ENCODE assay signal across 12 cellular contexts in the genomic region with DNA sequence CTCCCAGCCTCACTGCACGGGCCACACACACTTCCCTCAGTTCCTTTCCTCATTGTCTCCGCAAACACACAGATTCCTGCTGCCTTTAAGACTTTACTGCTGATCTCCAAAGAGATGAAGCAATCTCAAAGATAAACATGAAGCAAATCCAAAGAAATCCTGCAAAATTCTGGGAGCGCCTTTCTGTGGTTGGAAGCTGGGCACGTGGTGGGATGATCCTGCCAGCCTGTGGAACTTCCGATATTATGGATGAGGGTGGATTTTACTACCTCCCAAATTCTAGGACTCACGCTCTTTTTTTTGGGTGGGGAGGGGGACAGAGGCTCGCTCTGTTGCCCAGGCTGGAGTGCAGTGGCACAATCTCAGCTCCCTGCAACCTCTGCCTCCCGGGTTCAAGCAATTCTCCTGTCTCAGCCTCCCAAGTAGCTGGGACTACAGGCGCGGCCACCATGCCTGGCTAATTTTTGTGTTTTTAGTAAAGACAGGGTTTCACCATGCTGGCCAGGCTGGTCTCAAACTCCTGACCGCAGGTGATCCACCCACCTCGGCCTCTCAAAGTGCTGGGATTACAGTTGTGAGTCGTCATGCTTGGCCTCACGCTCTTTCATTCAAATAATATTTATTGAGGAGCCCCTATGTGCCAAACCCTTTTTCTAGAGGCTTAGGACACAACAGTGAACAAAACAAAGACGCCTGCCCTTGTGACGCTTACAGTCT. TPM values are rescaled to one million over a fixed set of nuclear protein-coding genes. Genes with fewer than 3 reads are reported as not detected.
DNase-seq lines count a peak whose midpoint lies in the region; ATAC-seq and TF ChIP-seq lines count a peak whose summit lies in the region.
"Not testable (repeated sequence)": the region's sequence is repeated elsewhere in the genome, so short reads cannot be mapped to it uniquely, and the experiment has no call there.
"Had no signal": no experiment of that assay in that cellular context is flagged by ENCODE, and none has a peak within 500 bp of the region (broad histone marks: within the 10 kb centered on the region; RNA-seq: fewer than 3 reads in every experiment).

No MANE protein-coding gene starts in this region.

- H3K4me2 ChIP-seq in mesendoderm (ENCODE audit: low read length) = not testable (repeated sequence)

- peak; percentile 56 for ATAC-seq in sciatic nerve

- POLR2A ChIA-PET in CD8-positive, alpha-beta memory T cell (lab: Charles Lee) = interaction anchor here (0.6 to 1.3 kb wide), 3 partner anchors 13 to 27 kb away, joined by 3 to 4 read pairs (median 3); no protein-coding TSS in a partner anchor

- H3K9ac ChIP-seq in mesendoderm (ENCODE audit: low read length) = not testable (repeated sequence)

- not testable (repeated sequence) for H3K27me3 Mint-ChIP-seq in CD8-positive, alpha-beta memory T cell; activated T-cell treated with anti-CD3 and anti-CD28 coated beads, Interleukin-2, amount 50 U/mL, for 24 hours

- TF ChIP-seq CTCF in coronary artery (IDR thresholded peaks at IDR 0.05); fibroblast of the aortic adventitia (IDR thresholded peaks at IDR 0.05; ENCODE audit: insufficient read depth, low read length); tibial artery (IDR thresholded peaks at IDR 0.05): not testable (repeated sequence)

- not testable (repeated sequence) for H3K36me3 ChIP-seq in CD8-positive, alpha-beta memory T cell (ENCODE audit: insufficient read depth, low read length); mesendoderm (ENCODE audit: control insufficient read depth, insufficient read depth, low read length); tibial artery

- H4K5ac ChIP-seq in mesendoderm (ENCODE audit: low read length) = not testable (repeated sequence)

- WGBS in mesendoderm (ENCODE audit: extremely low coverage, insufficient coverage, low lambda C conversion rate) = no CpG with 5 or more reads among the region's 16 CpGs

- H3K56ac ChIP-seq in mesendoderm (ENCODE audit: low read length) = peak overlapping the region; percentile 15

- H3K9me3 Mint-ChIP-seq in CD8-positive, alpha-beta memory T cell; activated T-cell treated with anti-CD3 and anti-CD28 coated beads, Interleukin-2, amount 50 U/mL, for 24 hours: not testable (repeated sequence)

- H2AK5ac ChIP-seq in mesendoderm (ENCODE audit: low read length) = not testable (repeated sequence)

- not testable (repeated sequence) for DNase-seq in CD8-positive, alpha-beta memory T cell; mesendoderm
- peak; percentile 16 for DNase-seq in activated T-cell treated with anti-CD3 and anti-CD28 coated beads, Interleukin-2, amount 50 U/mL, for 24 hours
- peak; percentile 40 for DNase-seq in coronary artery (ENCODE audit: low spot score)
- peak; percentile 78 for DNase-seq in fibroblast of the aortic adventitia (ENCODE audit: low read depth)
- DNase-seq in sciatic nerve (ENCODE audit: low spot score) = peak; percentile 57
- DNase-seq in tibial artery = peak; percentile 22 to 53

- intact Hi-C loops in sciatic nerve (cut with DNase I); tibial artery (cut with DNase I; ENCODE audit: low total_unique reads): not testable (repeated sequence)

- peaks cover 0 to 59% (median 19%) of the 10 kb centered on the region in 3 donors for H3K36me3 Mint-ChIP-seq in CD8-positive, alpha-beta memory T cell
- not testable (repeated sequence) for H3K36me3 Mint-ChIP-seq in activated T-cell treated with anti-CD3 and anti-CD28 coated beads, Interleukin-2, amount 50 U/mL, for 24 hours (ENCODE audit: low read depth)

- not testable (repeated sequence) for H2BK15ac ChIP-seq in mesendoderm (replicated peaks; ENCODE audit: low read depth)

- H2BK120ac ChIP-seq in mesendoderm (ENCODE audit: low read depth, low read length) = not testable (repeated sequence)

- H3K4me3 ChIP-seq in CD8-positive, alpha-beta memory T cell (ENCODE audit: low read length); coronary artery; fibroblast of the aortic adventitia (ENCODE audit: low read depth, low read length); mesendoderm (ENCODE audit: low read length); tibial artery: not testable (repeated sequence)

- H3K79me1 ChIP-seq in mesendoderm (ENCODE audit: low read length) = not testable (repeated sequence)

- H3K4me3 Mint-ChIP-seq in CD8-positive, alpha-beta memory T cell = peak overlapping the region in 6 of 7 donors; percentile 39 to 95 (median 67)
- H3K4me3 Mint-ChIP-seq in activated T-cell treated with anti-CD3 and anti-CD28 coated beads, Interleukin-2, amount 50 U/mL, for 24 hours = not testable (repeated sequence)

- peak overlapping the region; percentile 52 to 98 (median 90) for H3K27ac Mint-ChIP-seq in CD8-positive, alpha-beta memory T cell
- H3K27ac Mint-ChIP-seq in activated T-cell treated with anti-CD3 and anti-CD28 coated beads, Interleukin-2, amount 50 U/mL, for 24 hours = peak overlapping the region; percentile 27

- peaks cover 50% of the 10 kb centered on the region for H3K4me1 ChIP-seq in CD8-positive, alpha-beta memory T cell (ENCODE audit: insufficient read depth, low read length)
- not testable (repeated sequence) for H3K4me1 ChIP-seq in mesendoderm (ENCODE audit: control insufficient read depth, low read depth, low read length)
- peaks cover 0 to 12% (median 7%) of the 10 kb centered on the region in 4 donors for H3K4me1 ChIP-seq in tibial artery

- H3K4me1 Mint-ChIP-seq in CD8-positive, alpha-beta memory T cell = peaks cover 67 to 82% (median 82%) of the 10 kb centered on the region in 3 donors
- H3K4me1 Mint-ChIP-seq in activated T-cell treated with anti-CD3 and anti-CD28 coated beads, Interleukin-2, amount 50 U/mL, for 24 hours (ENCODE audit: low read depth) = peaks cover 56% of the 10 kb centered on the region

- H3K23ac ChIP-seq in mesendoderm (ENCODE audit: low read length) = not testable (repeated sequence)

- H3K18ac ChIP-seq in mesendoderm (ENCODE audit: low read length) = not testable (repeated sequence)

- H3K9me3 ChIP-seq in CD8-positive, alpha-beta memory T cell (ENCODE audit: low read length); tibial artery: not testable (repeated sequence)

- H2BK5ac ChIP-seq in mesendoderm (ENCODE audit: low read length) = not testable (repeated sequence)

- H3K79me2 ChIP-seq in mesendoderm (ENCODE audit: control insufficient read depth, insufficient read depth, low read length) = not testable (repeated sequence)

- not testable (repeated sequence) for H3K27me3 ChIP-seq in CD8-positive, alpha-beta memory T cell (ENCODE audit: insufficient read depth, low read length, poor library complexity, severe bottlenecking); mesendoderm (ENCODE audit: insufficient read depth, low read length, poor library complexity)
- H3K27me3 ChIP-seq in tibial artery = peaks cover 0 to 59% of the 10 kb centered on the region in 2 donors

- peak overlapping the region; percentile 35 for H3K27ac ChIP-seq in CD8-positive, alpha-beta memory T cell (ENCODE audit: low read depth, low read length)
- not testable (repeated sequence) for H3K27ac ChIP-seq in coronary artery; mesendoderm (ENCODE audit: low read depth, low read length); tibial artery

- CTCF ChIA-PET in CD8-positive, alpha-beta memory T cell (lab: Charles Lee) = interaction anchor here (0.9 to 1.2 kb wide), 4 partner anchors 21 to 47 kb away, joined by 3 to 9 read pairs (median 5); no protein-coding TSS in a partner anchor

- not testable (repeated sequence) for H3K4ac ChIP-seq in mesendoderm (ENCODE audit: low read depth, low read length)

- not testable (repeated sequence) for H4K8ac ChIP-seq in mesendoderm (ENCODE audit: low read depth, low read length)

RNA-seq across cellular contexts. Expression of a gene that starts 17.2 kb away (rescaled TPM):
- total RNA-seq in CD8-positive, alpha-beta memory T cell = 1 to 10 TPM; 3.6 to 4.3 TPM
- polyA plus RNA-seq in CD8-positive, alpha-beta memory T cell = 1.8 TPM
- total RNA-seq in fibroblast of the aortic adventitia (ENCODE audit: low replicate concordance) = 4.2 and 4.6 TPM in 2 replicates
- polyA plus RNA-seq in mesendoderm (2013, experiment 1 of 2) = 1.8 TPM
- 2.5 TPM for polyA plus RNA-seq in mesendoderm (2013, experiment 2 of 2)
- total RNA-seq in sciatic nerve = 7.8 TPM

RNA-seq across cellular contexts. Expression of a gene that starts 21.1 kb away (rescaled TPM):
- total RNA-seq in CD8-positive, alpha-beta memory T cell = 100 to 1,000 TPM; 238 to 243 TPM
- 459 TPM for polyA plus RNA-seq in CD8-positive, alpha-beta memory T cell
- total RNA-seq in fibroblast of the aortic adventitia (ENCODE audit: low replicate concordance) = under 0.01 TPM in 1 of 2 replicates, not detected in the other
- polyA plus RNA-seq in mesendoderm (2013, experiment 1 of 2) = 1.2 TPM
- 1.2 TPM for polyA plus RNA-seq in mesendoderm (2013, experiment 2 of 2)
- 3.7 TPM for total RNA-seq in sciatic nerve
- total RNA-seq: Daoy, LHCN-M2 had no signal

RNA-seq across cellular contexts. Expression of a gene that starts 41.4 kb away (rescaled TPM):
- total RNA-seq in CD8-positive, alpha-beta memory T cell = under 1 TPM; 0.24 to 0.62 TPM
- 0.59 TPM for polyA plus RNA-seq in CD8-positive, alpha-beta memory T cell
- total RNA-seq in fibroblast of the aortic adventitia (ENCODE audit: low replicate concordance) (0.41 TPM in 1 of 2 replicates, not detected in the other), sciatic nerve (not detected)
- polyA plus RNA-seq in mesendoderm (2013, experiment 1 of 2) = 0.03 TPM
- polyA plus RNA-seq in mesendoderm (2013, experiment 2 of 2) = 0.01 TPM
- total RNA-seq: A673, Daoy, K562, LHCN-M2 had no signal
- polyA plus RNA-seq: BJ had no signal

Comparison
In these comparisons a context has a peak if more than half of its experiments do, and no peak if none do; other contexts are left out.
1. RNA of a gene that starts 21.1 kb away (total RNA-seq): 238 to 243 TPM in CD8-positive, alpha-beta memory T cell; 3.7 TPM in sciatic nerve (single experiment) and under 0.01 TPM in fibroblast of the aortic adventitia; every median in the first group is over 10 times any median in the second.